Comparison of ENCODE assay signal across 1 cellular context in the genomic region with DNA sequence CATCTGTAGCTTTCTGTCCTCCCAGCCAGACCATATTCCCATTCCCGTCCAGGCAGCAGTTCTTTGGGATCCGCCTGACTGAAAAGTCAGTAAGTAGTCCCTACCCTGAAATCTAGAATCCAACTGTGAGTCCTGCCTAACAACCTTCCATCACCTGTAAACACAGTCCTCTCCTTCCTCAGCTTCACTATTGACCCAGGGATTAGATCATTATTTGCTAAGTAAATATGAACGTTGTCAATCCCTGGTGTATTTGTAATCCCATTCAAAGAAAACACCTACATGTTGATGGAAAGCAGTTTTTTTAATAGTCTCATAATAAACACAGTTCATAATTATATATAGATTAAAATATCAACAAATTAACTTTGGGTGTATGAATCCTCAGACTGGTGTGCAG.
A peak's percentile ranks its signal among the peaks of the same experiment; 100 is the strongest.
TF ChIP-seq lines count a peak whose summit lies in the region.

No MANE protein-coding gene starts in this region.

TF ChIP-seq in HepG2, 621 proteins besides CTCF, POLR2A, EP300 and RAD21 (continued from another document and continues in another):
- TF ChIP-seq, protein P1, sequence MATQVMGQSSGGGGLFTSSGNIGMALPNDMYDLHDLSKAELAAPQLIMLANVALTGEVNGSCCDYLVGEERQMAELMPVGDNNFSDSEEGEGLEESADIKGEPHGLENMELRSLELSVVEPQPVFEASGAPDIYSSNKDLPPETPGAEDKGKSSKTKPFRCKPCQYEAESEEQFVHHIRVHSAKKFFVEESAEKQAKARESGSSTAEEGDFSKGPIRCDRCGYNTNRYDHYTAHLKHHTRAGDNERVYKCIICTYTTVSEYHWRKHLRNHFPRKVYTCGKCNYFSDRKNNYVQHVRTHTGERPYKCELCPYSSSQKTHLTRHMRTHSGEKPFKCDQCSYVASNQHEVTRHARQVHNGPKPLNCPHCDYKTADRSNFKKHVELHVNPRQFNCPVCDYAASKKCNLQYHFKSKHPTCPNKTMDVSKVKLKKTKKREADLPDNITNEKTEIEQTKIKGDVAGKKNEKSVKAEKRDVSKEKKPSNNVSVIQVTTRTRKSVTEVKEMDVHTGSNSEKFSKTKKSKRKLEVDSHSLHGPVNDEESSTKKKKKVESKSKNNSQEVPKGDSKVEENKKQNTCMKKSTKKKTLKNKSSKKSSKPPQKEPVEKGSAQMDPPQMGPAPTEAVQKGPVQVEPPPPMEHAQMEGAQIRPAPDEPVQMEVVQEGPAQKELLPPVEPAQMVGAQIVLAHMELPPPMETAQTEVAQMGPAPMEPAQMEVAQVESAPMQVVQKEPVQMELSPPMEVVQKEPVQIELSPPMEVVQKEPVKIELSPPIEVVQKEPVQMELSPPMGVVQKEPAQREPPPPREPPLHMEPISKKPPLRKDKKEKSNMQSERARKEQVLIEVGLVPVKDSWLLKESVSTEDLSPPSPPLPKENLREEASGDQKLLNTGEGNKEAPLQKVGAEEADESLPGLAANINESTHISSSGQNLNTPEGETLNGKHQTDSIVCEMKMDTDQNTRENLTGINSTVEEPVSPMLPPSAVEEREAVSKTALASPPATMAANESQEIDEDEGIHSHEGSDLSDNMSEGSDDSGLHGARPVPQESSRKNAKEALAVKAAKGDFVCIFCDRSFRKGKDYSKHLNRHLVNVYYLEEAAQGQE (IDR thresholded peaks at IDR 0.05; ENCODE audit: borderline replicate concordance in 1 of 2, low read depth in 1 of 2, low read length in 2 of 2) = 0 out of 4 replicates have a peak, but pooled peaks of 1 of the 2 experiments have one; percentile 20
- TF ChIP-seq SOX5 (CRISPR knock-in tag; IDR thresholded peaks at IDR 0.05; ENCODE audit: borderline replicate concordance) (peak; percentile 89; the same call in 1 of the 2 replicates), ELF4 (CRISPR knock-in tag; IDR thresholded peaks at IDR 0.05; ENCODE audit: borderline replicate concordance) (no peak), FOXK1 (CRISPR knock-in tag; IDR thresholded peaks at IDR 0.05; ENCODE audit: borderline replicate concordance, low read depth) (peak; percentile 90; the same call in 1 of the 2 replicates), ZNF317 (CRISPR knock-in tag; IDR thresholded peaks at IDR 0.05) (peak; percentile 62; the same call in 1 of the 2 replicates), ZNF180 (CRISPR knock-in tag; IDR thresholded peaks at IDR 0.05; ENCODE audit: borderline replicate concordance, low read depth) (no peak), GFI1 (CRISPR knock-in tag; IDR thresholded peaks at IDR 0.05; ENCODE audit: borderline replicate concordance) (peak; percentile 80), RXRB (CRISPR knock-in tag; IDR thresholded peaks at IDR 0.05; ENCODE audit: borderline replicate concordance) (peak; percentile 89), JDP2 (CRISPR knock-in tag; IDR thresholded peaks at IDR 0.05; ENCODE audit: borderline replicate concordance) (no peak), PAF1 (CRISPR knock-in tag; IDR thresholded peaks at IDR 0.05) (no peak), ZBTB8A (CRISPR knock-in tag; IDR thresholded peaks at IDR 0.05; ENCODE audit: borderline replicate concordance, low read depth) (no peak), ZNF530 (CRISPR knock-in tag; IDR thresholded peaks at IDR 0.05; ENCODE audit: low read depth) (no peak), ZNF569 (CRISPR knock-in tag; IDR thresholded peaks at IDR 0.05; ENCODE audit: borderline replicate concordance) (no peak), CCDC6 (CRISPR knock-in tag; IDR thresholded peaks at IDR 0.05) (no peak), NFE2L2 (IDR thresholded peaks at IDR 0.05; ENCODE audit: low read length) (no peak), SMYD3 (CRISPR knock-in tag; IDR thresholded peaks at IDR 0.05) (no peak), SAFB2 (CRISPR knock-in tag; IDR thresholded peaks at IDR 0.05; ENCODE audit: borderline replicate concordance, low read depth) (no peak), ZNF724P (CRISPR knock-in tag; IDR thresholded peaks at IDR 0.05; ENCODE audit: borderline replicate concordance) (no peak), ZNF629 (CRISPR knock-in tag; conservative IDR thresholded peaks at IDR 0.05) (no peak), ZSCAN21 (CRISPR knock-in tag; IDR thresholded peaks at IDR 0.05; ENCODE audit: borderline replicate concordance) (no peak), ZNF7 (CRISPR knock-in tag; IDR thresholded peaks at IDR 0.05) (no peak), ZNF782 (CRISPR knock-in tag; IDR thresholded peaks at IDR 0.05; ENCODE audit: borderline replicate concordance) (no peak), ZNF558 (CRISPR knock-in tag; IDR thresholded peaks at IDR 0.05; ENCODE audit: borderline replicate concordance) (no peak), ZSCAN12 (CRISPR knock-in tag; IDR thresholded peaks at IDR 0.05) (no peak)
- TF ChIP-seq, protein P2, sequence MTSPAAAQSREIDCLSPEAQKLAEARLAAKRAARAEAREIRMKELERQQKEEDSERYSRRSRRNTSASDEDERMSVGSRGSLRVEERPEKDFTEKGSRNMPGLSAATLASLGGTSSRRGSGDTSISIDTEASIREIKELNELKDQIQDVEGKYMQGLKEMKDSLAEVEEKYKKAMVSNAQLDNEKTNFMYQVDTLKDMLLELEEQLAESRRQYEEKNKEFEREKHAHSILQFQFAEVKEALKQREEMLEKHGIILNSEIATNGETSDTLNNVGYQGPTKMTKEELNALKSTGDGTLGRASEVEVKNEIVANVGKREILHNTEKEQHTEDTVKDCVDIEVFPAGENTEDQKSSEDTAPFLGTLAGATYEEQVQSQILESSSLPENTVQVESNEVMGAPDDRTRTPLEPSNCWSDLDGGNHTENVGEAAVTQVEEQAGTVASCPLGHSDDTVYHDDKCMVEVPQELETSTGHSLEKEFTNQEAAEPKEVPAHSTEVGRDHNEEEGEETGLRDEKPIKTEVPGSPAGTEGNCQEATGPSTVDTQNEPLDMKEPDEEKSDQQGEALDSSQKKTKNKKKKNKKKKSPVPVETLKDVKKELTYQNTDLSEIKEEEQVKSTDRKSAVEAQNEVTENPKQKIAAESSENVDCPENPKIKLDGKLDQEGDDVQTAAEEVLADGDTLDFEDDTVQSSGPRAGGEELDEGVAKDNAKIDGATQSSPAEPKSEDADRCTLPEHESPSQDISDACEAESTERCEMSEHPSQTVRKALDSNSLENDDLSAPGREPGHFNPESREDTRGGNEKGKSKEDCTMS (CRISPR knock-in tag; conservative IDR thresholded peaks at IDR 0.05) = no peak
- TF ChIP-seq, protein P3, sequence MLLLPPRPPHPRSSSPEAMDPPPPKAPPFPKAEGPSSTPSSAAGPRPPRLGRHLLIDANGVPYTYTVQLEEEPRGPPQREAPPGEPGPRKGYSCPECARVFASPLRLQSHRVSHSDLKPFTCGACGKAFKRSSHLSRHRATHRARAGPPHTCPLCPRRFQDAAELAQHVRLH (CRISPR knock-in tag; IDR thresholded peaks at IDR 0.05; ENCODE audit: borderline replicate concordance, low read depth) = no peak
- TF ChIP-seq, protein P4, sequence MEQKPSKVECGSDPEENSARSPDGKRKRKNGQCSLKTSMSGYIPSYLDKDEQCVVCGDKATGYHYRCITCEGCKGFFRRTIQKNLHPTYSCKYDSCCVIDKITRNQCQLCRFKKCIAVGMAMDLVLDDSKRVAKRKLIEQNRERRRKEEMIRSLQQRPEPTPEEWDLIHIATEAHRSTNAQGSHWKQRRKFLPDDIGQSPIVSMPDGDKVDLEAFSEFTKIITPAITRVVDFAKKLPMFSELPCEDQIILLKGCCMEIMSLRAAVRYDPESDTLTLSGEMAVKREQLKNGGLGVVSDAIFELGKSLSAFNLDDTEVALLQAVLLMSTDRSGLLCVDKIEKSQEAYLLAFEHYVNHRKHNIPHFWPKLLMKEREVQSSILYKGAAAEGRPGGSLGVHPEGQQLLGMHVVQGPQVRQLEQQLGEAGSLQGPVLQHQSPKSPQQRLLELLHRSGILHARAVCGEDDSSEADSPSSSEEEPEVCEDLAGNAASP (CRISPR knock-in tag; IDR thresholded peaks at IDR 0.05; ENCODE audit: borderline replicate concordance) = peak; percentile 46; the same call in 1 of the 2 replicates
- TF ChIP-seq, protein P5, sequence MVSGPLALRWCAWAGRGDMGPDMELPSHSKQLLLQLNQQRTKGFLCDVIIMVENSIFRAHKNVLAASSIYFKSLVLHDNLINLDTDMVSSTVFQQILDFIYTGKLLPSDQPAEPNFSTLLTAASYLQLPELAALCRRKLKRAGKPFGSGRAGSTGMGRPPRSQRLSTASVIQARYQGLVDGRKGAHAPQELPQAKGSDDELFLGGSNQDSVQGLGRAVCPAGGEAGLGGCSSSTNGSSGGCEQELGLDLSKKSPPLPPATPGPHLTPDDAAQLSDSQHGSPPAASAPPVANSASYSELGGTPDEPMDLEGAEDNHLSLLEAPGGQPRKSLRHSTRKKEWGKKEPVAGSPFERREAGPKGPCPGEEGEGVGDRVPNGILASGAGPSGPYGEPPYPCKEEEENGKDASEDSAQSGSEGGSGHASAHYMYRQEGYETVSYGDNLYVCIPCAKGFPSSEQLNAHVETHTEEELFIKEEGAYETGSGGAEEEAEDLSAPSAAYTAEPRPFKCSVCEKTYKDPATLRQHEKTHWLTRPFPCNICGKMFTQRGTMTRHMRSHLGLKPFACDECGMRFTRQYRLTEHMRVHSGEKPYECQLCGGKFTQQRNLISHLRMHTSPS (CRISPR knock-in tag; IDR thresholded peaks at IDR 0.05; ENCODE audit: low read depth) = no peak
- TF ChIP-seq, protein P6, sequence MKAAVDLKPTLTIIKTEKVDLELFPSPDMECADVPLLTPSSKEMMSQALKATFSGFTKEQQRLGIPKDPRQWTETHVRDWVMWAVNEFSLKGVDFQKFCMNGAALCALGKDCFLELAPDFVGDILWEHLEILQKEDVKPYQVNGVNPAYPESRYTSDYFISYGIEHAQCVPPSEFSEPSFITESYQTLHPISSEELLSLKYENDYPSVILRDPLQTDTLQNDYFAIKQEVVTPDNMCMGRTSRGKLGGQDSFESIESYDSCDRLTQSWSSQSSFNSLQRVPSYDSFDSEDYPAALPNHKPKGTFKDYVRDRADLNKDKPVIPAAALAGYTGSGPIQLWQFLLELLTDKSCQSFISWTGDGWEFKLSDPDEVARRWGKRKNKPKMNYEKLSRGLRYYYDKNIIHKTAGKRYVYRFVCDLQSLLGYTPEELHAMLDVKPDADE (CRISPR knock-in tag; IDR thresholded peaks at IDR 0.05) = no peak
- TF ChIP-seq, protein P7, sequence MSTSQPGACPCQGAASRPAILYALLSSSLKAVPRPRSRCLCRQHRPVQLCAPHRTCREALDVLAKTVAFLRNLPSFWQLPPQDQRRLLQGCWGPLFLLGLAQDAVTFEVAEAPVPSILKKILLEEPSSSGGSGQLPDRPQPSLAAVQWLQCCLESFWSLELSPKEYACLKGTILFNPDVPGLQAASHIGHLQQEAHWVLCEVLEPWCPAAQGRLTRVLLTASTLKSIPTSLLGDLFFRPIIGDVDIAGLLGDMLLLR (CRISPR knock-in tag; IDR thresholded peaks at IDR 0.05) = no peak
- TF ChIP-seq, protein P8, sequence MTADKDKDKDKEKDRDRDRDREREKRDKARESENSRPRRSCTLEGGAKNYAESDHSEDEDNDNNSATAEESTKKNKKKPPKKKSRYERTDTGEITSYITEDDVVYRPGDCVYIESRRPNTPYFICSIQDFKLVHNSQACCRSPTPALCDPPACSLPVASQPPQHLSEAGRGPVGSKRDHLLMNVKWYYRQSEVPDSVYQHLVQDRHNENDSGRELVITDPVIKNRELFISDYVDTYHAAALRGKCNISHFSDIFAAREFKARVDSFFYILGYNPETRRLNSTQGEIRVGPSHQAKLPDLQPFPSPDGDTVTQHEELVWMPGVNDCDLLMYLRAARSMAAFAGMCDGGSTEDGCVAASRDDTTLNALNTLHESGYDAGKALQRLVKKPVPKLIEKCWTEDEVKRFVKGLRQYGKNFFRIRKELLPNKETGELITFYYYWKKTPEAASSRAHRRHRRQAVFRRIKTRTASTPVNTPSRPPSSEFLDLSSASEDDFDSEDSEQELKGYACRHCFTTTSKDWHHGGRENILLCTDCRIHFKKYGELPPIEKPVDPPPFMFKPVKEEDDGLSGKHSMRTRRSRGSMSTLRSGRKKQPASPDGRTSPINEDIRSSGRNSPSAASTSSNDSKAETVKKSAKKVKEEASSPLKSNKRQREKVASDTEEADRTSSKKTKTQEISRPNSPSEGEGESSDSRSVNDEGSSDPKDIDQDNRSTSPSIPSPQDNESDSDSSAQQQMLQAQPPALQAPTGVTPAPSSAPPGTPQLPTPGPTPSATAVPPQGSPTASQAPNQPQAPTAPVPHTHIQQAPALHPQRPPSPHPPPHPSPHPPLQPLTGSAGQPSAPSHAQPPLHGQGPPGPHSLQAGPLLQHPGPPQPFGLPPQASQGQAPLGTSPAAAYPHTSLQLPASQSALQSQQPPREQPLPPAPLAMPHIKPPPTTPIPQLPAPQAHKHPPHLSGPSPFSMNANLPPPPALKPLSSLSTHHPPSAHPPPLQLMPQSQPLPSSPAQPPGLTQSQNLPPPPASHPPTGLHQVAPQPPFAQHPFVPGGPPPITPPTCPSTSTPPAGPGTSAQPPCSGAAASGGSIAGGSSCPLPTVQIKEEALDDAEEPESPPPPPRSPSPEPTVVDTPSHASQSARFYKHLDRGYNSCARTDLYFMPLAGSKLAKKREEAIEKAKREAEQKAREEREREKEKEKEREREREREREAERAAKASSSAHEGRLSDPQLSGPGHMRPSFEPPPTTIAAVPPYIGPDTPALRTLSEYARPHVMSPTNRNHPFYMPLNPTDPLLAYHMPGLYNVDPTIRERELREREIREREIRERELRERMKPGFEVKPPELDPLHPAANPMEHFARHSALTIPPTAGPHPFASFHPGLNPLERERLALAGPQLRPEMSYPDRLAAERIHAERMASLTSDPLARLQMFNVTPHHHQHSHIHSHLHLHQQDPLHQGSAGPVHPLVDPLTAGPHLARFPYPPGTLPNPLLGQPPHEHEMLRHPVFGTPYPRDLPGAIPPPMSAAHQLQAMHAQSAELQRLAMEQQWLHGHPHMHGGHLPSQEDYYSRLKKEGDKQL (CRISPR knock-in tag; IDR thresholded peaks at IDR 0.05; ENCODE audit: low read depth) = peak; percentile 98
- TF ChIP-seq, protein P9, sequence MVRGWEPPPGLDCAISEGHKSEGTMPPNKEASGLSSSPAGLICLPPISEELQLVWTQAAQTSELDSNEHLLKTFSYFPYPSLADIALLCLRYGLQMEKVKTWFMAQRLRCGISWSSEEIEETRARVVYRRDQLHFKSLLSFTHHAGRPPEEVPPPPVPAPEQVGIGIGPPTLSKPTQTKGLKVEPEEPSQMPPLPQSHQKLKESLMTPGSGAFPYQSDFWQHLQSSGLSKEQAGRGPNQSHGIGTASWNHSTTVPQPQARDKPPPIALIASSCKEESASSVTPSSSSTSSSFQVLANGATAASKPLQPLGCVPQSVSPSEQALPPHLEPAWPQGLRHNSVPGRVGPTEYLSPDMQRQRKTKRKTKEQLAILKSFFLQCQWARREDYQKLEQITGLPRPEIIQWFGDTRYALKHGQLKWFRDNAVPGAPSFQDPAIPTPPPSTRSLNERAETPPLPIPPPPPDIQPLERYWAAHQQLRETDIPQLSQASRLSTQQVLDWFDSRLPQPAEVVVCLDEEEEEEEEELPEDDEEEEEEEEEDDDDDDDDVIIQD (CRISPR knock-in tag; IDR thresholded peaks at IDR 0.05; ENCODE audit: low read depth) = peak; percentile 40; the same call in 1 of the 2 replicates
- TF ChIP-seq, protein P10, sequence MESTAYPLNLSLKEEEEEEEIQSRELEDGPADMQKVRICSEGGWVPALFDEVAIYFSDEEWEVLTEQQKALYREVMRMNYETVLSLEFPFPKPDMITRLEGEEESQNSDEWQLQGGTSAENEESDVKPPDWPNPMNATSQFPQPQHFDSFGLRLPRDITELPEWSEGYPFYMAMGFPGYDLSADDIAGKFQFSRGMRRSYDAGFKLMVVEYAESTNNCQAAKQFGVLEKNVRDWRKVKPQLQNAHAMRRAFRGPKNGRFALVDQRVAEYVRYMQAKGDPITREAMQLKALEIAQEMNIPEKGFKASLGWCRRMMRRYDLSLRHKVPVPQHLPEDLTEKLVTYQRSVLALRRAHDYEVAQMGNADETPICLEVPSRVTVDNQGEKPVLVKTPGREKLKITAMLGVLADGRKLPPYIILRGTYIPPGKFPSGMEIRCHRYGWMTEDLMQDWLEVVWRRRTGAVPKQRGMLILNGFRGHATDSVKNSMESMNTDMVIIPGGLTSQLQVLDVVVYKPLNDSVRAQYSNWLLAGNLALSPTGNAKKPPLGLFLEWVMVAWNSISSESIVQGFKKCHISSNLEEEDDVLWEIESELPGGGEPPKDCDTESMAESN (CRISPR knock-in tag; conservative IDR thresholded peaks at IDR 0.05) = no peak
